ENCODE assay signal across 8 cellular contexts in the genomic region with DNA sequence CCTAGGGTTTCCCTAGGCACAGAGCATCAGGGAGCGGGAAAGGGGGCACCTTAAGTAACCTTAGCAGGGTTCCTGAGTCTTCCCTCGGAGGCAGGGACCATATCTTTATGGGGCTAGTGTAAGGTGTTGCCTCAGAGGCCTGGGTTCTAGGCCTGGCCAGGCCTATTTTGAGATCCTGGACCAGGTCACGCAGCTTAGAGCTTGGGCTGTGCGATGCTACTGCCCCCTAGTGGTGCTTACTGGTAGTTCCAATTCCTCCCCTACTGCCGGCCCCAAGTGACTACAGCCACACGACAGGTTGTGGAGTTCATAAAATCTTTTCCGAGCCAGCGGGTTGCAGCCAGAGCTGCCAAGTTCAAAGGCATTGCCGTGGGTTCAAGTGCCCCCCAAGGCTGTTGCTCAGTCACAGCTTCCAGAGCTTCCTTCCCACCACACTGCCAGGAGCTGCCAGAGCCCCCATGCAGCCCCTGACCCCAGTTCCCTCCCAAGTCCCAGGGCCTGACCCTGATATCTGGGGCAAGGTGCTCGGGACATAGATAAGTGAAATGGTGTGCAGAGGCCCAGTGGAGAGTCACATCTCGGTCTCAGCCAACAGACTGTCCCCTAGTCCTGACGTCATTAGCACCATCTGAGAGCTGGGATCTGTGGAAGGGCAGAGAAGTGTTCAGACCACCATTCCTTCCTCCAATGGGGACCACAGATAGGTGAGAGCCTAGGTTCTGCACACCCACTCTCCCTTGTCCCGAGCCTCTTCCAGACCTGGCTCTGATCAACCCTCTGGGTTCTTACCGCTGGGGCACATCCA. TPM values are rescaled to one million over a fixed set of nuclear protein-coding genes. Genes with fewer than 3 reads are reported as not detected.
DNase-seq lines count a peak whose midpoint lies in the region; ATAC-seq, FAIRE-seq and TF ChIP-seq lines count a peak whose summit lies in the region.

No MANE protein-coding gene starts in this region.

- peaks cover 18% of the 10 kb centered on the region for H3K27me3 Mint-ChIP-seq in activated T-cell treated with anti-CD3 and anti-CD28 coated beads, Interleukin-2, amount 50 U/mL, for 4 hours (ENCODE audit: low read depth)
- H3K27me3 Mint-ChIP-seq in nephron progenitor cell (ENCODE audit: low read depth, poor library complexity): peaks cover 25% of the 10 kb centered on the region

- POLR2A ChIA-PET in AG04450 (lab: Yijun Ruan, JAX): interaction anchor here (1.0 kb wide), 1 partner anchor 41 kb away, joined by 3 read pairs; no protein-coding TSS in a partner anchor

- no peak overlapping the region for H3K4me3 Mint-ChIP-seq in activated T-cell treated with anti-CD3 and anti-CD28 coated beads, Interleukin-2, amount 50 U/mL, for 4 hours
- no peak overlapping the region for H3K4me3 Mint-ChIP-seq in nephron progenitor cell

- H3K9me3 ChIP-seq in AG04450 (ENCODE audit: control insufficient read depth, insufficient read depth, low read length): no peaks in the 10 kb centered on the region; the same call in 1 of the 2 replicates
- no peaks in the 10 kb centered on the region for H3K9me3 ChIP-seq in Karpas-422 (ENCODE audit: low read length)
- H3K9me3 ChIP-seq in fibroblast of lung (ENCODE audit: control insufficient read depth, insufficient read depth, low read depth, low read length): no peaks in the 10 kb centered on the region

- no peak overlapping the region for H3K4me2 ChIP-seq in Karpas-422 (ENCODE audit: low read depth, low read length, poor library complexity, severe bottlenecking)
- no peak overlapping the region for H3K4me2 ChIP-seq in fibroblast of lung (ENCODE audit: extremely low read depth, insufficient read depth, low read length)

- peaks cover 12% of the 10 kb centered on the region for H3K4me1 Mint-ChIP-seq in activated T-cell treated with anti-CD3 and anti-CD28 coated beads, Interleukin-2, amount 50 U/mL, for 4 hours (ENCODE audit: low read depth)
- H3K4me1 Mint-ChIP-seq in nephron progenitor cell: peaks cover 12% of the 10 kb centered on the region

- H4K20me1 ChIP-seq in Karpas-422 (ENCODE audit: insufficient read depth, low read depth, low read length): no peaks in the 10 kb centered on the region
- no peaks in the 10 kb centered on the region for H4K20me1 ChIP-seq in fibroblast of lung (ENCODE audit: control insufficient read depth, extremely low read depth, insufficient read depth, low read length)

- H3K9me2 ChIP-seq in Karpas-422 (replicated peaks; ENCODE audit: insufficient read depth, low read length): no peaks in the 10 kb centered on the region

- CTCF ChIA-PET in AG04450 (lab: Charles Lee): interaction anchor here (0.8 to 5.9 kb wide), 17 partner anchors 11 to 278 kb away, joined by 3 to 54 read pairs (median 7); partner anchors contain the start of genes DLK2 and DNPH1

- TF ChIP-seq CTCF in AG04450 (IDR thresholded peaks at IDR 0.05; ENCODE audit: low read depth, low read length): peak; percentile 97
- TF ChIP-seq CTCF in fibroblast of lung (conservative IDR thresholded peaks at IDR 0.05 in 1 of 2, IDR thresholded peaks at IDR 0.05 in 1 of 2; ENCODE audit: low read depth in 1 of 2, low read length in 2 of 2): peak; percentile 89 to 91
- TF ChIP-seq CTCF in nephron progenitor cell (IDR thresholded peaks at IDR 0.05): peak; percentile 95

- H3K36me3 Mint-ChIP-seq in activated T-cell treated with anti-CD3 and anti-CD28 coated beads, Interleukin-2, amount 50 U/mL, for 4 hours (ENCODE audit: insufficient read depth): peaks cover 13% of the 10 kb centered on the region
- peaks cover 22% of the 10 kb centered on the region for H3K36me3 Mint-ChIP-seq in nephron progenitor cell (ENCODE audit: low read depth)

- H3K27me3 ChIP-seq in AG04450 (ENCODE audit: control insufficient read depth, insufficient read depth, low read length): no peaks in the 10 kb centered on the region
- no peaks in the 10 kb centered on the region for H3K27me3 ChIP-seq in Karpas-422 (ENCODE audit: low read length)
- no peaks in the 10 kb centered on the region for H3K27me3 ChIP-seq in fibroblast of lung (ENCODE audit: control insufficient read depth, insufficient read depth, low read length)

- H3K27ac ChIP-seq in AG04450 (ENCODE audit: low read depth, low read length) (no peak overlapping the region), Karpas-422 (ENCODE audit: low read length) (no peak overlapping the region), fibroblast of lung (ENCODE audit: insufficient read depth, low read length) (no peak overlapping the region)

- peak; percentile 53 for DNase-seq in AG04450 (ENCODE audit: low read depth, low spot score)
- DNase-seq in Karpas-422: peak; percentile 95
- peak; percentile 46 for DNase-seq in RCC 7860 (ENCODE audit: low spot score)
- DNase-seq in activated T-cell treated with anti-CD3 and anti-CD28 coated beads, Interleukin-2, amount 50 U/mL, for 4 hours: peak; percentile 77
- peak; percentile 55 to 81 for DNase-seq in fibroblast of lung (ENCODE audit: low read depth in 2 of 2)
- peak; percentile 85 for DNase-seq in nephron progenitor cell
- DNase-seq in stimulated activated naive CD8-positive, alpha-beta T cell treated with anti-CD3 and anti-CD28 coated beads, Interleukin-15, Interleukin-2, amounts not matched to agents 100 U/mL and 50 U/mL, for 24 hours: peak; percentile 83

- no peak overlapping the region for H3K27ac Mint-ChIP-seq in nephron progenitor cell

- H3K79me2 ChIP-seq in Karpas-422 (ENCODE audit: low read length) (no peaks in the 10 kb centered on the region), fibroblast of lung (ENCODE audit: control insufficient read depth, insufficient read depth, low read length) (no peaks in the 10 kb centered on the region)

- no peaks in the 10 kb centered on the region for H3K9me3 Mint-ChIP-seq in activated T-cell treated with anti-CD3 and anti-CD28 coated beads, Interleukin-2, amount 50 U/mL, for 4 hours
- no peaks in the 10 kb centered on the region for H3K9me3 Mint-ChIP-seq in nephron progenitor cell

- H3K9ac ChIP-seq in Karpas-422 (ENCODE audit: low read length) (peak overlapping the region; percentile 13; the same call in 1 of the 2 replicates), fibroblast of lung (ENCODE audit: insufficient read depth, low read length) (no peak overlapping the region)

- H2AFZ ChIP-seq in Karpas-422 (ENCODE audit: low read length) (no peak overlapping the region), fibroblast of lung (ENCODE audit: low read length) (no peak overlapping the region)

- H3K36me3 ChIP-seq in Karpas-422 (ENCODE audit: insufficient read depth, low read length): no peaks in the 10 kb centered on the region; the same call in 1 of the 2 replicates
- peaks cover 24% of the 10 kb centered on the region for H3K36me3 ChIP-seq in fibroblast of lung (ENCODE audit: control insufficient read depth, insufficient read depth, low read length)

- FAIRE-seq in RCC 7860 (lab: Jason Lieb, UNC): no peak

- H3K4me3 ChIP-seq in AG04450 (ENCODE audit: low read depth, low read length) (no peak overlapping the region), Karpas-422 (ENCODE audit: low read length) (no peak overlapping the region), fibroblast of lung (replicated peaks in 1 of 4; ENCODE audit: control extremely low read depth in 1 of 4, insufficient read depth in 1 of 4, low read depth in 3 of 4, low read length in 4 of 4) (no peak overlapping the region)

- ATAC-seq in GM18858 (IDR thresholded peaks at IDR 0.05; ENCODE audit: unreplicated experiment): peak; percentile 46
- ATAC-seq in activated T-cell treated with anti-CD3 and anti-CD28 coated beads, Interleukin-2, amount 50 U/mL, for 4 hours: peak; percentile 67 to 72
- peak; percentile 68 for ATAC-seq in stimulated activated naive CD8-positive, alpha-beta T cell treated with anti-CD3 and anti-CD28 coated beads, Interleukin-15, Interleukin-2, amounts not matched to agents 100 U/mL and 50 U/mL, for 24 hours

- peaks cover 25% of the 10 kb centered on the region for H3K4me1 ChIP-seq in Karpas-422 (ENCODE audit: low read length)
- H3K4me1 ChIP-seq in fibroblast of lung (ENCODE audit: control insufficient read depth, extremely low read depth, insufficient read depth, low read length): peaks cover 3% of the 10 kb centered on the region

RNA-seq across cellular contexts. Expression of gene LRRC73, which starts 3.3 kb away (rescaled TPM):
- polyA plus RNA-seq in AG04450 (2011; rRNA removed): 0.14 and 0.16 TPM in 2 replicates
- polyA minus RNA-seq in AG04450 (2011; rRNA and poly(A)+ RNA removed): 0.26 and 0.32 TPM in 2 replicates
- 0.19 and 0.69 TPM in 2 replicates for total RNA-seq in Karpas-422 (2014; rRNA removed; shearing (Covaris generic); ENCODE audit: low replicate concordance)
- total RNA-seq in activated T-cell treated with anti-CD3 and anti-CD28 coated beads, Interleukin-2, amount 50 U/mL, for 4 hours: under 1 TPM; 0.16 to 0.47 (median 0.20) TPM
- total RNA-seq in fibroblast of lung: 0.26 and 0.33 TPM in 2 replicates
- polyA plus RNA-seq in fibroblast of lung: 0.17 and 0.18 TPM in 2 replicates
- polyA plus RNA-seq in fibroblast of lung (2012): 0.38 and 0.61 TPM in 2 replicates
- polyA minus RNA-seq in fibroblast of lung (ENCODE audit: low replicate concordance): not detected in 2 replicates

RNA-seq across cellular contexts. Expression of gene YIPF3, which starts 9.9 kb away (rescaled TPM):
- polyA plus RNA-seq in AG04450 (2011; rRNA removed): 241 and 262 TPM in 2 replicates
- polyA minus RNA-seq in AG04450 (2011; rRNA and poly(A)+ RNA removed): 290 and 405 TPM in 2 replicates
- 50.3 and 66.7 TPM in 2 replicates for total RNA-seq in Karpas-422 (2014; rRNA removed; shearing (Covaris generic); ENCODE audit: low replicate concordance)
- 10 to 100 TPM; 33.3 to 40.9 (median 35.4) TPM for total RNA-seq in activated T-cell treated with anti-CD3 and anti-CD28 coated beads, Interleukin-2, amount 50 U/mL, for 4 hours
- total RNA-seq in fibroblast of lung: 83.7 and 106 TPM in 2 replicates
- 173 TPM in 2 replicates for polyA plus RNA-seq in fibroblast of lung
- polyA plus RNA-seq in fibroblast of lung (2012): 137 TPM in 2 replicates
- 298 and 444 TPM in 2 replicates for polyA minus RNA-seq in fibroblast of lung (ENCODE audit: low replicate concordance)

RNA-seq across cellular contexts. Expression of gene POLR1C, which starts 10.0 kb away (rescaled TPM):
- polyA plus RNA-seq in AG04450 (2011; rRNA removed) (48.1 and 50.8 TPM in 2 replicates), fibroblast of lung (39.7 and 55.2 TPM in 2 replicates)
- 33.1 and 42.3 TPM in 2 replicates for polyA minus RNA-seq in AG04450 (2011; rRNA and poly(A)+ RNA removed)
- 50.0 and 59.4 TPM in 2 replicates for total RNA-seq in Karpas-422 (2014; rRNA removed; shearing (Covaris generic); ENCODE audit: low replicate concordance)
- total RNA-seq in activated T-cell treated with anti-CD3 and anti-CD28 coated beads, Interleukin-2, amount 50 U/mL, for 4 hours: 100 to 1,000 TPM; 192 to 231 (median 200) TPM
- 27.4 and 32.4 TPM in 2 replicates for total RNA-seq in fibroblast of lung
- polyA plus RNA-seq in fibroblast of lung (2012): 41.4 and 49.3 TPM in 2 replicates
- polyA minus RNA-seq in fibroblast of lung (ENCODE audit: low replicate concordance): 15.0 and 27.4 TPM in 2 replicates

RNA-seq across cellular contexts. Expression of gene TJAP1, which starts 29.5 kb away (rescaled TPM):
- polyA plus RNA-seq in AG04450 (2011; rRNA removed): 18.4 and 20.4 TPM in 2 replicates
- polyA minus RNA-seq in AG04450 (2011; rRNA and poly(A)+ RNA removed): 15.4 and 17.0 TPM in 2 replicates
- 16.3 and 17.3 TPM in 2 replicates for total RNA-seq in Karpas-422 (2014; rRNA removed; shearing (Covaris generic); ENCODE audit: low replicate concordance)
- total RNA-seq in activated T-cell treated with anti-CD3 and anti-CD28 coated beads, Interleukin-2, amount 50 U/mL, for 4 hours: 10 to 100 TPM; 45.5 to 52.8 (median 46.2) TPM
- total RNA-seq in fibroblast of lung: 7.4 and 8.9 TPM in 2 replicates
- polyA plus RNA-seq in fibroblast of lung: 18.9 and 22.9 TPM in 2 replicates
- 15.6 and 21.0 TPM in 2 replicates for polyA plus RNA-seq in fibroblast of lung (2012)
- polyA minus RNA-seq in fibroblast of lung (ENCODE audit: low replicate concordance): 12.6 and 22.3 TPM in 2 replicates

RNA-seq across cellular contexts. Expression of gene DLK2, which starts 51.5 kb away (rescaled TPM):
- polyA plus RNA-seq in AG04450 (2011; rRNA removed): 0.62 and 0.86 TPM in 2 replicates
- 0.26 and 0.97 TPM in 2 replicates for polyA minus RNA-seq in AG04450 (2011; rRNA and poly(A)+ RNA removed)
- total RNA-seq in Karpas-422 (2014; rRNA removed; shearing (Covaris generic); ENCODE audit: low replicate concordance): 1.5 and 3.1 TPM in 2 replicates
- 1 to 10 TPM; 5.0 to 9.0 (median 6.7) TPM for total RNA-seq in activated T-cell treated with anti-CD3 and anti-CD28 coated beads, Interleukin-2, amount 50 U/mL, for 4 hours
- total RNA-seq in fibroblast of lung: under 0.01 and 0.17 TPM in 2 replicates
- 0.23 and 0.50 TPM in 2 replicates for polyA plus RNA-seq in fibroblast of lung
- 0.63 and 0.84 TPM in 2 replicates for polyA plus RNA-seq in fibroblast of lung (2012)
- polyA minus RNA-seq in fibroblast of lung (ENCODE audit: low replicate concordance): 3.3 TPM in 1 of 2 replicates, not detected in the other
